In the genomic region with DNA sequence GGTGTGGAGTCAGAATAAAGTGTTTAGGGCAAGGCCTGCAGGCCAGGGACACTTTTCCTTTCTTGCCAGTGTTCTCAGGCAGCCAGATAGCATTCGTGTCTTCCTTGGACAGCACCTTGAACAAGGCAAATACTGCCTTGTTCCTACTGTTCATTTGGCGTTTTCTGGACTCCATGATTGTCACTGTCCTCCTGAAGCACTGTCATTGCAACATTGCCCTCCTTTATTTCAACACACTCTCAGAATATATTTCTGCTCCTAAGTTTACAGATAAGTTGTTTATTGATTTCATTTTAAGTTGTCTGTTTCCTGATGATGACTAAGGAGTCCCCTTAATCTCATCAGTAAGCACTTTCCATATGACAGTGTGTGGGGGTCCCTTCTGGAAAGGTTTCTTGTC, we compare ENCODE assay signal across 21 cellular contexts.
"Had no signal": no experiment of that assay in that cellular context is flagged by ENCODE, and none has a peak within 500 bp of the region (broad histone marks: within the 10 kb centered on the region; RNA-seq: fewer than 3 reads in every experiment).

No MANE protein-coding gene starts in this region.

- H3K9me3 ChIP-seq: heart right ventricle, left lung, lower lobe of right lung, pancreas, right lobe of liver, stomach, thoracic aorta had no signal

- DNase-seq: effector CD4-positive, alpha-beta T cell; endodermal cell; erythroblast; heart right ventricle; islet precursor cell; left lung; lower lobe of right lung; midbrain; occipital lobe; pancreas; retina; right lobe of liver; stimulated activated CD4-positive, alpha-beta T cell treated with anti-CD3 and anti-CD28 coated beads, Interleukin-2, amount 100 ng/mL, for 24 hours; stimulated activated CD4-positive, alpha-beta T cell treated with anti-CD3 and anti-CD28 coated beads, Interleukin-4, amount 100 ng/mL, for 4 hours; stimulated activated naive CD4-positive, alpha-beta T cell; stomach; substantia nigra; trophoblast cell had no signal

- H3K27ac ChIP-seq: coronary artery, heart right ventricle, left lung, lower lobe of right lung, pancreas, right lobe of liver, stomach, thoracic aorta had no signal

- H3K4me1 ChIP-seq: left lung, lower lobe of right lung, pancreas, right lobe of liver had no signal

- H3K27me3 ChIP-seq: heart right ventricle, left lung, pancreas, right lobe of liver, stomach had no signal

- ATAC-seq: heart right ventricle; left lung; lower lobe of right lung; natural killer cell treated with Interleukin-12 subunit alpha and Interleukin-12 subunit beta and Interleukin-15 and Interleukin-18, amount 100 ng/mL, for 72 hours; pancreas had no signal

- H3K4me3 ChIP-seq: coronary artery, heart right ventricle, left lung, lower lobe of right lung, pancreas, right lobe of liver, stomach, thoracic aorta had no signal
